In genomic region chr3:70914889-70915288, GRCh38 we compare ENCODE assay signal across 29 cellular contexts.
"Had no signal": no experiment of that assay in that cellular context is flagged by ENCODE, and none has a peak within 500 bp of the region (broad histone marks: within the 10 kb centered on the region; RNA-seq: fewer than 3 reads in every experiment).

No MANE protein-coding gene starts in this region.

- ATAC-seq: activated CD4-positive, CD25-positive, alpha-beta regulatory T cell treated with anti-CD3 and anti-CD28 coated beads, Interleukin-2, amount 50 U/mL, for 24 hours; foreskin keratinocyte; pancreas; psoas muscle; stimulated activated naive B cell treated with anti-CD40 and anti-IgM and Interleukin-4, amounts not matched to agents 10 μg/mL and 1 μg/mL and 100 μg/mL, for 72 hours had no signal

- H3K27ac Mint-ChIP-seq: nephron progenitor cell; stimulated activated naive B cell treated with anti-CD40 and anti-IgM and Interleukin-4, amounts not matched to agents 10 μg/mL and 1 μg/mL and 100 μg/mL, for 72 hours; T-helper 1 cell treated with Interleukin-12 subunit alpha and Interleukin-12 subunit beta and Interleukin-4 antibody, amounts not matched to agents 30 μg/mL and 1 μg/mL, for 36 hours had no signal

- H3K27me3 ChIP-seq: colonic mucosa, esophagus squamous epithelium, foreskin keratinocyte, neutrophil, pancreas, stomach, transverse colon, uterus had no signal

- H3K27ac ChIP-seq: colonic mucosa, epithelial cell of prostate, esophagus squamous epithelium, foreskin keratinocyte, left ventricle myocardium inferior, neutrophil, pancreas, psoas muscle, stomach, transverse colon, uterus, VCaP had no signal

- DNase-seq: activated CD4-positive, alpha-beta T cell treated with anti-CD3 and anti-CD28 coated beads for 48 hours; activated CD4-positive, alpha-beta T cell treated with anti-CD3 and anti-CD28 coated beads, Interleukin-2, amount 50 U/mL, for 48 hours; activated CD8-positive, alpha-beta memory T cell treated with anti-CD3 and anti-CD28 coated beads, Interleukin-2, amount 50 U/mL, for 4 hours; activated gamma-delta T cell treated with Interleukin-2 at 50 U/mL for 16 hours; activated naive CD4-positive, alpha-beta T cell treated with anti-CD3 and anti-CD28 coated beads, Interleukin-2, amount 50 U/mL, for 16 hours; activated T-cell treated with anti-CD3 and anti-CD28 coated beads, Interleukin-2, amount 50 U/mL, for 1 hour; amygdala; colonic mucosa; effector CD8-positive, alpha-beta T cell; esophagus squamous epithelium; foreskin keratinocyte; glutamatergic neuron; left ventricle myocardium inferior; nephron progenitor cell; pancreas; psoas muscle; stimulated activated CD4-positive, alpha-beta T cell treated with anti-CD3 and anti-CD28 coated beads, Interleukin-15, amount 100 ng/mL, for 24 hours; stimulated activated CD4-positive, alpha-beta T cell treated with anti-CD3 and anti-CD28 coated beads, Interleukin-2, amount 100 ng/mL, for 24 hours; stimulated activated naive B cell treated with anti-CD40 and anti-IgM and Interleukin-4, amounts not matched to agents 10 μg/mL and 1 μg/mL and 100 μg/mL, for 72 hours; stomach; SW 1271; T-helper 9 cell; transverse colon; uterus had no signal

- H3K9me3 ChIP-seq: colonic mucosa, esophagus squamous epithelium, left ventricle myocardium inferior, neutrophil, pancreas, psoas muscle, stomach, transverse colon, uterus had no signal

- H3K4me1 Mint-ChIP-seq: nephron progenitor cell; stimulated activated naive B cell treated with anti-CD40 and anti-IgM and Interleukin-4, amounts not matched to agents 10 μg/mL and 1 μg/mL and 100 μg/mL, for 72 hours had no signal

- H3K36me3 ChIP-seq: colonic mucosa, esophagus squamous epithelium, left ventricle myocardium inferior, neutrophil, pancreas, stomach, transverse colon, uterus had no signal

- H3K36me3 Mint-ChIP-seq: stimulated activated naive B cell treated with anti-CD40 and anti-IgM and Interleukin-4, amounts not matched to agents 10 μg/mL and 1 μg/mL and 100 μg/mL, for 72 hours had no signal

- H3K4me3 ChIP-seq: colonic mucosa, esophagus squamous epithelium, left ventricle myocardium inferior, pancreas, psoas muscle, stomach, transverse colon, uterus had no signal

- H3K9me3 Mint-ChIP-seq: nephron progenitor cell; stimulated activated naive B cell treated with anti-CD40 and anti-IgM and Interleukin-4, amounts not matched to agents 10 μg/mL and 1 μg/mL and 100 μg/mL, for 72 hours; T-helper 1 cell treated with Interleukin-12 subunit alpha and Interleukin-12 subunit beta and Interleukin-4 antibody, amounts not matched to agents 30 μg/mL and 1 μg/mL, for 36 hours had no signal

- H3K4me3 Mint-ChIP-seq: nephron progenitor cell; stimulated activated naive B cell treated with anti-CD40 and anti-IgM and Interleukin-4, amounts not matched to agents 10 μg/mL and 1 μg/mL and 100 μg/mL, for 72 hours; T-helper 1 cell treated with Interleukin-12 subunit alpha and Interleukin-12 subunit beta and Interleukin-4 antibody, amounts not matched to agents 30 μg/mL and 1 μg/mL, for 36 hours had no signal

- H3K4me1 ChIP-seq: colonic mucosa, esophagus squamous epithelium, foreskin keratinocyte, left ventricle myocardium inferior, pancreas, psoas muscle, stomach, transverse colon, uterus had no signal
